8 cellular contexts compared by ENCODE assay signal in the genomic region with DNA sequence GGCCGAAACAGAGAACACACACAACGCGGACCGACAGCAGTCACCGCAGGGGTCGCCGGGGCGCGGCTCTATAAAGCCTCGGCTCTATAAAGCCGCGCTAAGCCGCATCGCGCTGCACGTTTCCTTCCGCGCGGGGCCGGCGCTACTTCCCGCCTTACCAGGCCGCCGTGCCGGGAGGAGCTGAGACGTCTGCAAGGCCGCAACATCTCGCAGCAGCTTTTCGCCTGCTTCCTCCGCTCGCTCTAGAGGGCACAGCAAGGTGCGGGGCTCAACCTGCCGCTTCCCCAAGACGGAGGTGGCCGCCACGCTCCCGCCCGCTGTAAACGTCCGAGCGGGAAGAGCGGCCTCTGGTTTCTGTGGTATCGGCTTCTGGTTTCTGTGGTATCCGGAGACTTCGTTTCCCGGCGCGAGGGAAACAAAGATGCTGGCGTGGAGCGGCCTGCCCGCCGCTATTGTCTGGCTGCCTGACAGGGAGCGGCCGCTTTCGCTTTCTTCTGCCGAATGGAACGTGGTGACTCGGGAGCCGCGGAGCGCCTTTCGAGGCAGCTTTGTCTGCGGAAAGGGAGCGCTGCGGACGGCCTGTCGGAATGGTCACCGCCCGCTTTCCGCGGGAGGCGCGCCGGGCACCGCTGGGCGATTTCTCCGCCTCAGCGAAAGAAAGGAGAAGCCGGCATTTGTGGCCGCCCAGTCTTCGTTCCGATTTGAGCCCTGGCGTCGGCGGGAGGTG.
DNase-seq lines count a peak whose midpoint lies in the region; ATAC-seq lines count a peak whose summit lies in the region.

No MANE protein-coding gene starts in this region.

- peak; percentile 76 for ATAC-seq in GM18517 (IDR thresholded peaks at IDR 0.05; ENCODE audit: unreplicated experiment)
- ATAC-seq in HG03039 (IDR thresholded peaks at IDR 0.05; ENCODE audit: unreplicated experiment): peak; percentile 66

- DNase-seq in AG08395 (ENCODE audit: low spot score): peak; percentile 61
- peak; percentile 11 for DNase-seq in NCI-H345 treated with DMSO at 0.1 percent for 48 hours (lab: John Stamatoyannopoulos, UW; ENCODE audit: unreplicated experiment)
- DNase-seq in activated CD8-positive, alpha-beta memory T cell treated with anti-CD3 and anti-CD28 coated beads for 1 hour (ENCODE audit: extremely low read depth in 1 of 2, low read depth in 1 of 2): peak; percentile 77 to 85
- DNase-seq in effector CD8-positive, alpha-beta T cell (lab: John Stamatoyannopoulos, UW): peak; percentile 73
- DNase-seq in lung microvascular endothelial cell (ENCODE audit: low read depth in 2 of 2): peak; percentile 90 to 94
- DNase-seq in stimulated activated CD4-positive, alpha-beta T cell treated with anti-CD3 and anti-CD28 coated beads, TNF-alpha, amount 100 ng/mL, for 24 hours (ENCODE audit: low read depth in 3 of 3): peak; percentile 68 to 81 (median 72)

Comparison
In these comparisons a context has a peak if more than half of its experiments do, and no peak if none do; other contexts are left out.
1. Peak in every context shown above with its lines: DNase-seq and ATAC-seq.
2. DNase-seq: peak in every context shown above with its lines; median percentile 92 in lung microvascular endothelial cell; 81 in activated CD8-positive, alpha-beta memory T cell treated with anti-CD3 and anti-CD28 coated beads for 1 hour; 73 in effector CD8-positive, alpha-beta T cell; 72 in stimulated activated CD4-positive, alpha-beta T cell treated with anti-CD3 and anti-CD28 coated beads, TNF-alpha, amount 100 ng/mL, for 24 hours; 61 in AG08395; 11 in NCI-H345 treated with DMSO at 0.1 percent for 48 hours.